ENCODE assay signal across 8 cellular contexts in the genomic region with DNA sequence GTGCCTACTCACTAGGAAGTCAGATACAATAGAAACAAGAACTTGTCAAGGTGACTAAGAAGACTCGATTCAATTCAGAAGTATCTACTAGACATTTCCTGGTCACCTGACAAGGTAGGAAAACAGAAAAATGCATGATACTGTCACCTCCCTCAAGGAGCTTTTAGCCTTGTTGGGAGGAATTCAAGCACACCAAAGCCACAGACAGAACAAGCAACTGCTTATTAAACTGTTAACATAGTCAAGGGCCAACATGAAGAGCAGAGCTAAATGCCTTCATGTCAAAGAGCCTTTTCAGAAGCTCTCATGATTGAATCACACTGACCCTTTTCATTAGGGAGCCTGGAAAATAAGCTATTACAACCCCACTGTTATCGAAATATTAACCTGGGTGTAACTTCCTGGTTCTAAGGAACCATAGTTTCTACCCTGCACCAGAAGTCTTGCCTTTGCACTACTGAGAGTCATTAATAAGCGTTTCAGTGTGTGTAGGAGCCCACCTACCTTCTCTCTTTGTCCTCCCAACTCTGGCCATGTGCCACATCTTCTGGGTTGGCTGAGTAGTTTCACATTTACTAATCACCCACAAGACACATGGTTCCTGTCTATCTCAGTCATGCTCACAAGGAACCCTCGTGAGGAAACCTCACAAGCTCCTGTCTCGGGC.
DNase-seq lines count a peak whose midpoint lies in the region; ATAC-seq lines count a peak whose summit lies in the region.

No MANE protein-coding gene starts in this region.

- peaks cover 2% of the 10 kb centered on the region for H3K9me3 Mint-ChIP-seq in memory B cell

- H3K4me3 Mint-ChIP-seq in memory B cell: no peak overlapping the region

- no peaks in the 10 kb centered on the region for H3K36me3 Mint-ChIP-seq in memory B cell

- peaks cover 20% of the 10 kb centered on the region for H3K4me1 Mint-ChIP-seq in memory B cell

- ATAC-seq in GM21381 (IDR thresholded peaks at IDR 0.05; ENCODE audit: unreplicated experiment): peak; percentile 55
- ATAC-seq in HG03575 (IDR thresholded peaks at IDR 0.05; ENCODE audit: extremely low read depth, insufficient number of reproducible peaks, low FRiP score, unreplicated experiment): peak; percentile 39
- ATAC-seq in memory B cell (ENCODE audit: low read depth): peak; percentile 59

- DNase-seq in DMS79 treated with DMSO at 0.1 percent for 48 hours (lab: John Stamatoyannopoulos, UW): peak; percentile 92
- DNase-seq in activated CD8-positive, alpha-beta memory T cell treated with anti-CD3 and anti-CD28 coated beads, Interleukin-2, amount 50 U/mL, for 4 hours: peak; percentile 35
- peak; percentile 16 to 21 for DNase-seq in memory B cell (ENCODE audit: low spot score in 2 of 2)
- DNase-seq in hippocampal formation (lab: John Stamatoyannopoulos, UW): no peak
- no peak for DNase-seq in NCI-H146 (lab: John Stamatoyannopoulos, UW)
- no peak for DNase-seq in ACHN

- H3K27ac Mint-ChIP-seq in memory B cell: peak overlapping the region; percentile 89

- no peaks in the 10 kb centered on the region for H3K27me3 Mint-ChIP-seq in memory B cell

- in situ Hi-C loops in ACHN (cut with HindIII; ENCODE audit: low pct_ligation_motif_present, low pct_unique_long_range_greater_than_20kb, low sequenced_read_pairs): no loop called here

Comparison
In these comparisons a context has a peak if more than half of its experiments do, and no peak if none do; other contexts are left out.
1. DNase-seq: peak in DMS79 treated with DMSO at 0.1 percent for 48 hours (single experiment), activated CD8-positive, alpha-beta memory T cell treated with anti-CD3 and anti-CD28 coated beads, Interleukin-2, amount 50 U/mL, for 4 hours (single experiment) and memory B cell (2 of 2); none in hippocampal formation (0 of 2), NCI-H146 (single experiment) and ACHN (single experiment).
2. Peak in every context shown above with its lines, with median percentiles within 50 percentile points of each other: ATAC-seq.